12 cellular contexts compared by ENCODE assay signal in the genomic region with DNA sequence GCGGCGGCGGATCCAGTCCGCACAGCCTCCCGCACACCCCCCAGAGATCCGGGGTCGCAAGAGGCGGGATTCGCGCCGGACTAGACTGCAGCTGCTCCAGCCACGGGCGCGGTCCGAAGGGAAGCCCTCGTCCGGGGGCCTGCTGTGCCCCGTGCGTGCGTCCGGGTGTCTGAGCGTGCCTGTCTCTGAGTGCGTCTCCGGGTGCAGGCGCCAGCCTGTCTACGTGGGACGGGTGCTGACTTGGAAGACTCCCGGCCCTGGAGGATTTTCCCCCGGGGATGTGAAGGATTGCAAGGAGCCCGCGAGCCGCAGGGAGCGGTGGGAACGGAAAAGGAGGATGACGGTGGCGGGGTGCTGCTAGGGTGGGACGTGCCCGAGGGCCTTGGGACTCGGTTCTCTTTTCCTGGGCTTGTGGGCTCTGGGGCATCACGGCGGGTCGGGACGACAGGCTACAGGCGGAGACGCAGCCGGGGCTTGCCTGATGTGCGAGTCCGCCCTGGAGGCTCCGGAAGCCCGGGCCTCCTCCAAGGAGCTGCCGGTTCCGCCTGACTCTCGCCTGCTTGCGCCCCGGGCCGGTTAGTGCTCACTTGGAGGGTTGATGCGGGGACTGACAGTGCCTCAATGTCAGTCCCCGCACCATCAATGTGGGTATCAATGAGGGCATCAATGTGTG. TPM values are rescaled to one million over a fixed set of nuclear protein-coding genes. Genes with fewer than 3 reads are reported as not detected.
DNase-seq lines count a peak whose midpoint lies in the region; ATAC-seq, FAIRE-seq and TF ChIP-seq lines count a peak whose summit lies in the region.
"Had no signal": no experiment of that assay in that cellular context is flagged by ENCODE, and none has a peak within 500 bp of the region (broad histone marks: within the 10 kb centered on the region; RNA-seq: fewer than 3 reads in every experiment).

No MANE protein-coding gene starts in this region.

- ATAC-seq in HepG2 = no peak
- ATAC-seq: stimulated activated effector memory CD8-positive, alpha-beta T cell treated with anti-CD3 and anti-CD28 coated beads, Interleukin-12 subunit alpha, Interleukin-12 subunit beta, amount 100 ng/mL, for 72 hours had no signal

- H3K27ac Mint-ChIP-seq in activated T-helper 1 cell treated with anti-CD3 and anti-CD28 coated beads, Interleukin-12 subunit alpha, Interleukin-12 subunit beta, Interleukin-2, Interleukin-4 antibody, amounts not matched to agents 30 ng/mL and 10 ng/mL and 1 ng/mL, durations not matched to agents 14 hours and 24 hours and 36 hours = no peak overlapping the region
- H3K27ac Mint-ChIP-seq: stimulated activated effector memory CD8-positive, alpha-beta T cell treated with anti-CD3 and anti-CD28 coated beads, Interleukin-12 subunit alpha, Interleukin-12 subunit beta, amount 100 ng/mL, for 72 hours had no signal

- H3K4me1 ChIP-seq in duodenal mucosa (ENCODE audit: control insufficient read depth in 1 of 2, insufficient read depth in 2 of 2, low read length in 2 of 2) (peaks cover 5 to 30% of the 10 kb centered on the region in 2 donors), HepG2 (ENCODE audit: insufficient read depth, low read length) (peaks cover 31% of the 10 kb centered on the region), smooth muscle cell (ENCODE audit: low read depth) (peaks cover 16% of the 10 kb centered on the region), Karpas-422 (ENCODE audit: low read length) (no peaks in the 10 kb centered on the region)

- H3K9me3 Mint-ChIP-seq in activated T-helper 1 cell treated with anti-CD3 and anti-CD28 coated beads, Interleukin-12 subunit alpha, Interleukin-12 subunit beta, Interleukin-2, Interleukin-4 antibody, amounts not matched to agents 30 ng/mL and 10 ng/mL and 1 ng/mL, durations not matched to agents 14 hours and 24 hours and 36 hours = no peaks in the 10 kb centered on the region
- H3K9me3 Mint-ChIP-seq: stimulated activated effector memory CD8-positive, alpha-beta T cell treated with anti-CD3 and anti-CD28 coated beads, Interleukin-12 subunit alpha, Interleukin-12 subunit beta, amount 100 ng/mL, for 72 hours had no signal

- H3K9ac ChIP-seq in duodenal mucosa (ENCODE audit: low read depth in 1 of 2, low read length in 2 of 2) (no peak overlapping the region), HepG2 (ENCODE audit: insufficient read depth, low read depth, low read length) (no peak overlapping the region), smooth muscle cell (ENCODE audit: low read depth) (peak overlapping the region; percentile 7), Karpas-422 (ENCODE audit: low read length) (no peak overlapping the region)

- H2AFZ ChIP-seq in HepG2 (ENCODE audit: low read length) = no peak overlapping the region
- H2AFZ ChIP-seq in smooth muscle cell (ENCODE audit: low read depth) = peak overlapping the region; percentile 76
- no peak overlapping the region for H2AFZ ChIP-seq in Karpas-422 (ENCODE audit: low read length)

- in situ Hi-C loops in HepG2 (cut with HindIII; ENCODE audit: extremely low pct_ligation_motif_present, low pct_unique_long_range_greater_than_20kb) = loop anchor here (10.0 kb wide), 1 partner anchor 1569 kb away; no protein-coding TSS in a partner anchor

- 95% methylated on average over 52 of the region's 58 CpGs for WGBS in HepG2 (ENCODE audit: low lambda C conversion rate)
- 3% methylated on average over 58 of the region's 58 CpGs for WGBS in smooth muscle cell (ENCODE audit: low lambda C conversion rate)

- no peaks in the 10 kb centered on the region for H3K9me2 ChIP-seq in Karpas-422 (replicated peaks; ENCODE audit: insufficient read depth, low read length)

- no peaks in the 10 kb centered on the region for H3K4me1 Mint-ChIP-seq in activated T-helper 1 cell treated with anti-CD3 and anti-CD28 coated beads, Interleukin-12 subunit alpha, Interleukin-12 subunit beta, Interleukin-2, Interleukin-4 antibody, amounts not matched to agents 30 ng/mL and 10 ng/mL and 1 ng/mL, durations not matched to agents 14 hours and 24 hours and 36 hours (ENCODE audit: low read depth)

- peaks cover 68% of the 10 kb centered on the region for H3K27me3 Mint-ChIP-seq in activated T-helper 1 cell treated with anti-CD3 and anti-CD28 coated beads, Interleukin-12 subunit alpha, Interleukin-12 subunit beta, Interleukin-2, Interleukin-4 antibody, amounts not matched to agents 30 ng/mL and 10 ng/mL and 1 ng/mL, durations not matched to agents 14 hours and 24 hours and 36 hours (ENCODE audit: insufficient read depth)

- H3K79me2 ChIP-seq in HepG2 (ENCODE audit: insufficient read depth, low read length) = no peaks in the 10 kb centered on the region
- H3K79me2 ChIP-seq in smooth muscle cell (ENCODE audit: low read depth) = peaks cover 19% of the 10 kb centered on the region
- H3K79me2 ChIP-seq in Karpas-422 (ENCODE audit: low read length) = no peaks in the 10 kb centered on the region

- TF ChIP-seq EP300 in HepG2 (IDR thresholded peaks at IDR 0.05; ENCODE audit: low read depth in 2 of 2, low read length in 2 of 2) (no peak), HepG2 (CRISPR knock-in tag; IDR thresholded peaks at IDR 0.05; ENCODE audit: borderline replicate concordance) (no peak)

- FAIRE-seq in HepG2 (lab: Jason Lieb, UNC) (no peak), RCC 7860 (lab: Jason Lieb, UNC) (no peak)
- FAIRE-seq: colon had no signal

- H3F3A ChIP-seq in smooth muscle cell (ENCODE audit: low read depth) = peaks cover 3% of the 10 kb centered on the region

- H3K27ac ChIP-seq in duodenal mucosa (ENCODE audit: low read depth, low read length) (no peak overlapping the region), HepG2 (ENCODE audit: extremely low read length, insufficient read depth, low read length) (no peak overlapping the region), smooth muscle cell (ENCODE audit: low read depth) (no peak overlapping the region), Karpas-422 (ENCODE audit: low read length) (no peak overlapping the region)
- H3K27ac ChIP-seq: VCaP had no signal

- TF ChIP-seq CTCF in HepG2 (CRISPR knock-in tag; IDR thresholded peaks at IDR 0.05) (no peak), smooth muscle cell (IDR thresholded peaks at IDR 0.05; ENCODE audit: borderline replicate concordance, insufficient read depth, poor library complexity, severe bottlenecking) (no peak)

- peaks cover 55 to 57% of the 10 kb centered on the region in 2 donors for H3K27me3 ChIP-seq in duodenal mucosa (ENCODE audit: control insufficient read depth in 1 of 2, insufficient read depth in 2 of 2, low read length in 2 of 2)
- H3K27me3 ChIP-seq in HepG2 (ENCODE audit: control insufficient read depth in 1 of 2, insufficient read depth in 2 of 2, low read length in 2 of 2) = peaks cover 14 to 31% of the 10 kb centered on the region in 2 experiments
- peaks cover 14% of the 10 kb centered on the region for H3K27me3 ChIP-seq in smooth muscle cell (ENCODE audit: low read depth)
- H3K27me3 ChIP-seq in Karpas-422 (ENCODE audit: low read length) = no peaks in the 10 kb centered on the region

- intact Hi-C loops in HepG2 (cut with micrococcal nuclease; ENCODE audit: unreplicated experiment) = no loop called here
- intact Hi-C loops in activated T-helper 1 cell treated with anti-CD3 and anti-CD28 coated beads, Interleukin-12 subunit alpha, Interleukin-12 subunit beta, Interleukin-2, Interleukin-4 antibody, amounts not matched to agents 30 ng/mL and 10 ng/mL and 1 ng/mL, durations not matched to agents 14 hours and 24 hours and 36 hours (cut with micrococcal nuclease) = loop anchor here (10.0 kb wide), 1 partner anchor 799 kb away; no protein-coding TSS in a partner anchor

- H4K20me1 ChIP-seq in HepG2 (ENCODE audit: insufficient read depth, low read length) (no peaks in the 10 kb centered on the region), smooth muscle cell (ENCODE audit: low read depth) (peaks cover 37% of the 10 kb centered on the region), Karpas-422 (ENCODE audit: insufficient read depth, low read depth, low read length) (no peaks in the 10 kb centered on the region; the same call in 1 of the 2 replicates)

- POLR2A ChIA-PET in HEK293T (lab: Yijun Ruan, JAX) (no interaction called here), HepG2 (lab: Yijun Ruan, JAX) (no interaction called here)

- TF ChIP-seq POLR2A in HepG2 (IDR thresholded peaks at IDR 0.05; ENCODE audit: insufficient read depth in 1 of 2, low read depth in 2 of 2, low read length in 2 of 2) = no peak

- no peak overlapping the region for H3K4me3 Mint-ChIP-seq in activated T-helper 1 cell treated with anti-CD3 and anti-CD28 coated beads, Interleukin-12 subunit alpha, Interleukin-12 subunit beta, Interleukin-2, Interleukin-4 antibody, amounts not matched to agents 30 ng/mL and 10 ng/mL and 1 ng/mL, durations not matched to agents 14 hours and 24 hours and 36 hours
- H3K4me3 Mint-ChIP-seq: stimulated activated effector memory CD8-positive, alpha-beta T cell treated with anti-CD3 and anti-CD28 coated beads, Interleukin-12 subunit alpha, Interleukin-12 subunit beta, amount 100 ng/mL, for 72 hours had no signal

- no TSS peak for BruUV-seq in HepG2 (replicated peaks; lab: Mats Ljungman, UMichigan)

- TF ChIP-seq RAD21 in HepG2 (CRISPR knock-in tag; IDR thresholded peaks at IDR 0.05) = no peak

- H3K9me3 ChIP-seq in duodenal mucosa (ENCODE audit: control insufficient read depth in 1 of 2, low read length in 2 of 2) = no peaks in the 10 kb centered on the region
- H3K9me3 ChIP-seq in HepG2 (ENCODE audit: low read length) = no peaks in the 10 kb centered on the region
- H3K9me3 ChIP-seq in smooth muscle cell (replicated peaks; ENCODE audit: low read depth) = no peaks in the 10 kb centered on the region
- H3K9me3 ChIP-seq in Karpas-422 (ENCODE audit: low read length) = no peaks in the 10 kb centered on the region

- H3K4me2 ChIP-seq in HepG2 (ENCODE audit: low read depth, low read length) = no peak overlapping the region
- peak overlapping the region; percentile 90 for H3K4me2 ChIP-seq in smooth muscle cell
- H3K4me2 ChIP-seq in Karpas-422 (ENCODE audit: low read depth, low read length, poor library complexity, severe bottlenecking) = no peak overlapping the region

- H3K36me3 ChIP-seq in duodenal mucosa (ENCODE audit: control insufficient read depth in 1 of 2, insufficient read depth in 2 of 2, low read length in 2 of 2) = peaks cover 0 to 3% of the 10 kb centered on the region in 2 donors
- H3K36me3 ChIP-seq in HepG2 (replicated peaks in 1 of 2; ENCODE audit: control insufficient read depth in 1 of 2, insufficient read depth in 2 of 2, low read length in 2 of 2) = no peaks in the 10 kb centered on the region
- H3K36me3 ChIP-seq in smooth muscle cell (ENCODE audit: low read depth) = no peaks in the 10 kb centered on the region
- H3K36me3 ChIP-seq in Karpas-422 (ENCODE audit: insufficient read depth, low read length) = no peaks in the 10 kb centered on the region

- CTCF ChIA-PET in HEK293T (lab: Yijun Ruan, JAX) = no interaction called here
- CTCF ChIA-PET in HepG2 (lab: Yijun Ruan, JAX; ENCODE audit: low intra/inter-chr PET ratio, low total read pairs) = no interaction called here

- peak; percentile 16 for DNase-seq in HEK293T (ENCODE audit: extremely low spot score)
- DNase-seq in HepG2 (ENCODE audit: low spot score) = no peak
- no peak for DNase-seq in smooth muscle cell (lab: John Stamatoyannopoulos, UW; ENCODE audit: unreplicated experiment)
- DNase-seq in RCC 7860 (ENCODE audit: low spot score) = no peak
- DNase-seq in Karpas-422 = no peak
- DNase-seq in activated T-helper 1 cell treated with anti-CD3 and anti-CD28 coated beads, Interleukin-12 subunit alpha, Interleukin-12 subunit beta, Interleukin-2, Interleukin-4 antibody, amounts not matched to agents 30 ng/mL and 10 ng/mL and 1 ng/mL, durations not matched to agents 14 hours and 24 hours and 36 hours (ENCODE audit: low spot score) = no peak
- no peak for DNase-seq in NCI-H187 treated with DMSO at 0.1 percent for 48 hours (lab: John Stamatoyannopoulos, UW)
- DNase-seq: NCI-H69 had no signal

- no peaks in the 10 kb centered on the region for H3K36me3 Mint-ChIP-seq in activated T-helper 1 cell treated with anti-CD3 and anti-CD28 coated beads, Interleukin-12 subunit alpha, Interleukin-12 subunit beta, Interleukin-2, Interleukin-4 antibody, amounts not matched to agents 30 ng/mL and 10 ng/mL and 1 ng/mL, durations not matched to agents 14 hours and 24 hours and 36 hours (ENCODE audit: low read depth)
- H3K36me3 Mint-ChIP-seq: stimulated activated effector memory CD8-positive, alpha-beta T cell treated with anti-CD3 and anti-CD28 coated beads, Interleukin-12 subunit alpha, Interleukin-12 subunit beta, amount 100 ng/mL, for 72 hours had no signal

- H3K4me3 ChIP-seq in duodenal mucosa (ENCODE audit: low read depth in 1 of 2, low read length in 2 of 2) (peak overlapping the region; percentile 51 to 58), HepG2 (replicated peaks in 1 of 3; ENCODE audit: insufficient read depth in 1 of 3, low read depth in 2 of 3, low read length in 3 of 3) (no peak overlapping the region), smooth muscle cell (peak overlapping the region; percentile 53), Karpas-422 (ENCODE audit: low read length) (no peak overlapping the region)

RNA-seq across cellular contexts. Expression of a gene that starts 5.7 kb away (rescaled TPM):
- total RNA-seq in HepG2 (2016; rRNA removed; fragmentation: Illumina TruSeq; extraction: Trizol) = 0.11 and 0.18 TPM in 2 replicates
- total RNA-seq in HepG2 (2016; cell fraction: cytosol; rRNA removed; fragmentation: Illumina TruSeq; extraction: Trizol; ENCODE audit: low read depth) = not detected in 2 replicates
- 0.06 and 0.27 TPM in 2 replicates for total RNA-seq in HepG2 (2016; cell fraction: insoluble cytoplasmic fraction; rRNA removed; fragmentation: Illumina TruSeq; extraction: Trizol)
- 0.03 and 0.09 TPM in 2 replicates for total RNA-seq in HepG2 (2016; cell fraction: membrane; rRNA removed; fragmentation: Illumina TruSeq; extraction: Trizol)
- total RNA-seq in HepG2 (2016; cell fraction: nucleus; rRNA removed; fragmentation: Illumina TruSeq; extraction: Trizol) = 0.13 and 0.25 TPM in 2 replicates
- 0.08 and 0.14 TPM in 2 replicates for polyA plus RNA-seq in HepG2 (2011; rRNA removed)
- polyA plus RNA-seq in HepG2 (2011; cell fraction: cytosol; rRNA removed) = 0.04 and 0.10 TPM in 2 replicates
- 0.14 and 0.24 TPM in 2 replicates for polyA plus RNA-seq in HepG2 (2011; cell fraction: nucleus; rRNA removed)
- polyA plus RNA-seq in HepG2 (2012) = 0.11 and 0.28 TPM in 2 replicates
- not detected in 2 replicates for polyA plus RNA-seq in HepG2 (2016; cell fraction: cytosol; fragmentation: Illumina TruSeq; extraction: Trizol; ENCODE audit: low read depth)
- polyA plus RNA-seq in HepG2 (2016; cell fraction: insoluble cytoplasmic fraction; fragmentation: Illumina TruSeq; extraction: Trizol; ENCODE audit: low read depth) = 0.26 and 0.32 TPM in 2 replicates
- polyA plus RNA-seq in HepG2 (2016; cell fraction: membrane; fragmentation: Illumina TruSeq; extraction: Trizol; ENCODE audit: low read depth) = 0.05 and 0.07 TPM in 2 replicates
- polyA plus RNA-seq in HepG2 (2016; cell fraction: nucleus; fragmentation: Illumina TruSeq; extraction: Trizol; ENCODE audit: insufficient read depth, low read depth) = 0.39 and 0.52 TPM in 2 replicates
- polyA minus RNA-seq in HepG2 (2011; rRNA and poly(A)+ RNA removed; ENCODE audit: low replicate concordance) = 0.06 and 0.98 TPM in 2 replicates
- 0.18 and 0.20 TPM in 2 replicates for polyA minus RNA-seq in HepG2 (2011; cell fraction: cytosol; rRNA and poly(A)+ RNA removed)
- 0.12 and 0.13 TPM in 2 replicates for polyA minus RNA-seq in HepG2 (2011; cell fraction: nucleus; rRNA and poly(A)+ RNA removed)
- 15.7 and 16.3 TPM in 2 replicates for total RNA-seq in smooth muscle cell
- 14.4 and 24.0 TPM in 2 replicates for polyA plus RNA-seq in smooth muscle cell
- total RNA-seq in Karpas-422 (2014; rRNA removed; shearing (Covaris generic); ENCODE audit: low replicate concordance) = not detected in 2 replicates
- total RNA-seq in activated T-helper 1 cell treated with anti-CD3 and anti-CD28 coated beads, Interleukin-12 subunit alpha, Interleukin-12 subunit beta, Interleukin-2, Interleukin-4 antibody, amounts not matched to agents 30 ng/mL and 10 ng/mL and 1 ng/mL, durations not matched to agents 14 hours and 24 hours and 36 hours = 2.0 and 2.3 TPM in 2 replicates

Comparison
In these comparisons a context has a peak if more than half of its experiments do, and no peak if none do; other contexts are left out.
1. H3K4me3 ChIP-seq: peak in duodenal mucosa (2 of 2) and smooth muscle cell (single experiment); none in HepG2 (0 of 3) and Karpas-422 (single experiment).